ENCODE assay signal across 15 cellular contexts in the genomic region with DNA sequence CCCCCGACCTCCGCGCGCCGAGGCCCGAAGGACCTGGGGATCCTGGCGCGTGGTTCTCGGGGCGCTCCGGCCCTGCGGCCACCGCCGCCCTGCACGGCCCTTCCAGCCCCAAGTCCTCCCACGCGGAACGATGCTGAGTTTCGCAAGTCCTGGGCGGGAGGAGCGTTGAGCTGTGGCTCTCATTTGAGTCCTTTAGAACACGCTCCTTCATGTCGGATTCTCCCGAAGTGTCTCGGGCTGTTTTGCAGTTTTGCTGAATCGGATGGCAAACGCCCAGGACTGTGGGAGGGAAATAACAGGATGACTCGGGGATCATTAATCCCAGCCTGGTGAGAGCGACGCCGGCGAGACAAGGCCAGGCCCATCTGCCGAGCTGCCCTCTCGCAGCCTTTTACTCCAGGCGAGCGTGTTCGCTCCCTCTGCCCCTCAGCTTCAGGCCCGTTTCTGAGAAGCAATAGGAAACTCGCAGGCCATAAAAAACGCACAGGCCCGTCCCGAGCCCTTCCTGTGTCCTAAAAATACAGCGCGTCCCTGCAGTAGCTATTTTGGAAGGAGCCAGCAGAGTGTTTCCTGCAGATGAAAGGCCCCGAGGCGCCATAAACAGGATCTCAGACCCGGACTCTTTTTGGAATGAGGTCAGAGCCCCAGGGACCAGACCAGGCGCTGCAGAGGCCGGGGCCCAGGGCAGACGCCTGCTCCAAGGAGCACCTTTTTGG.
A peak's percentile ranks its signal among the peaks of the same experiment; 100 is the strongest.
DNase-seq lines count a peak whose midpoint lies in the region; ATAC-seq, FAIRE-seq and TF ChIP-seq lines count a peak whose summit lies in the region.
"Had no signal": no experiment of that assay in that cellular context is flagged by ENCODE, and none has a peak within 500 bp of the region (broad histone marks: within the 10 kb centered on the region; RNA-seq: fewer than 3 reads in every experiment).

No MANE protein-coding gene starts in this region.

- TF ChIP-seq CTCF in coronary artery (IDR thresholded peaks at IDR 0.05), result no peak
- TF ChIP-seq CTCF in kidney (IDR thresholded peaks at IDR 0.05; ENCODE audit: borderline replicate concordance, extremely low read depth, insufficient read depth), result no peak
- no peak for TF ChIP-seq CTCF in sigmoid colon (IDR thresholded peaks at IDR 0.05)

- H3K4me3 ChIP-seq in coronary artery (no peak overlapping the region), kidney (ENCODE audit: low read length in 2 of 2) (peak overlapping the region in 1 of 2 donors; percentile 17), sigmoid colon (no peak overlapping the region)
- H3K4me3 ChIP-seq: SJSA1 had no signal

- no peaks in the 10 kb centered on the region for H3K36me3 ChIP-seq in kidney (ENCODE audit: control insufficient read depth in 1 of 2, insufficient read depth in 2 of 2, low read length in 2 of 2)
- H3K36me3 ChIP-seq in sigmoid colon, result no peaks in the 10 kb centered on the region
- H3K36me3 ChIP-seq: SJSA1 had no signal

- H3K27ac ChIP-seq in coronary artery, result peak overlapping the region in 1 of 2 donors; percentile 37
- peak overlapping the region; percentile 61 to 92 for H3K27ac ChIP-seq in kidney (ENCODE audit: low read depth in 2 of 2, low read length in 2 of 2)
- peak overlapping the region in 3 of 4 donors; percentile 8 to 42 (median 32) for H3K27ac ChIP-seq in sigmoid colon
- H3K27ac ChIP-seq: SJSA1 had no signal

- peaks cover 0 to 12% of the 10 kb centered on the region in 2 donors for H3K4me1 ChIP-seq in kidney (ENCODE audit: control insufficient read depth in 1 of 2, insufficient read depth in 1 of 2, low read depth in 1 of 2, low read length in 2 of 2)
- H3K4me1 ChIP-seq in sigmoid colon, result peaks cover 0 to 11% (median 0%) of the 10 kb centered on the region in 4 donors
- H3K4me1 ChIP-seq: SJSA1 had no signal

- no peak for FAIRE-seq in kidney (lab: Jason Lieb, UNC)

- H3K27me3 ChIP-seq in sigmoid colon, result no peaks in the 10 kb centered on the region
- H3K27me3 ChIP-seq: SJSA1 had no signal

- peak; percentile 10 for DNase-seq in EL
- DNase-seq in coronary artery (ENCODE audit: low spot score), result peak; percentile 53
- DNase-seq in kidney, result peak; percentile 92
- peak; percentile 72 for DNase-seq in sigmoid colon
- DNase-seq in DMS153 treated with DMSO at 0.1 percent for 48 hours (lab: John Stamatoyannopoulos, UW; ENCODE audit: unreplicated experiment), result no peak
- DNase-seq: CD4-positive, CD25-positive, alpha-beta regulatory T cell; glutamatergic neuron; midbrain; NCI-H1417; NCI-H526 treated with DMSO at 0.1 percent for 48 hours had no signal

- intact Hi-C loops in kidney (cut with DNase I), result no loop called here
- intact Hi-C loops in sigmoid colon (cut with DNase I), result no loop called here

- WGBS in sigmoid colon, 2 donors, result 79 to 81% methylated on average over 50 of the region's 50 CpGs

- ATAC-seq in GM21737 (IDR thresholded peaks at IDR 0.05; ENCODE audit: unreplicated experiment) (no peak), HG02798 (IDR thresholded peaks at IDR 0.05; ENCODE audit: poor library complexity, unreplicated experiment) (no peak), HG02885 (IDR thresholded peaks at IDR 0.05; ENCODE audit: poor library complexity, unreplicated experiment) (no peak)
- ATAC-seq: WTC11 had no signal

- TF ChIP-seq POLR2A in sigmoid colon (IDR thresholded peaks at IDR 0.05), result no peak

- H3K9me3 ChIP-seq in kidney (ENCODE audit: control insufficient read depth in 1 of 2, low read length in 2 of 2), result no peaks in the 10 kb centered on the region
- H3K9me3 ChIP-seq in sigmoid colon, result no peaks in the 10 kb centered on the region

- H3K9ac ChIP-seq in kidney (ENCODE audit: low read length in 2 of 2), result no peak overlapping the region

- no peak for TF ChIP-seq EP300 in sigmoid colon (IDR thresholded peaks at IDR 0.05)
